ENCODE assay signal across 7 cellular contexts in genomic region chr10:95657250-95657649, GRCh38. TPM values are rescaled to one million over a fixed set of nuclear protein-coding genes. Genes with fewer than 3 reads are reported as not detected.
A peak's percentile ranks its signal among the peaks of the same experiment; 100 is the strongest.
DNase-seq lines count a peak whose midpoint lies in the region; ATAC-seq and TF ChIP-seq lines count a peak whose summit lies in the region.

No MANE protein-coding gene starts in this region.

- CTCF ChIA-PET in HCT116 (lab: Charles Lee): interaction anchor here (0.8 kb wide), 1 partner anchor 56 kb away, joined by 3 read pairs; no protein-coding TSS in a partner anchor

- TF ChIP-seq POLR2A in HCT116 (IDR thresholded peaks at IDR 0.05; ENCODE audit: borderline replicate concordance, extremely low read depth, insufficient read depth, insufficient read length) (no peak), gastroesophageal sphincter (IDR thresholded peaks at IDR 0.05) (no peak)

- H3K4me2 ChIP-seq in HCT116 (ENCODE audit: low read length): peak overlapping the region; percentile 92

- H4K20me1 ChIP-seq in HCT116 (ENCODE audit: insufficient read depth): no peaks in the 10 kb centered on the region

- peak overlapping the region; percentile 78 for H3K9ac ChIP-seq in HCT116 (ENCODE audit: low read length)

- peaks cover 4 to 10% of the 10 kb centered on the region in 2 experiments; a peak in 3 of 4 replicates for H3K36me3 ChIP-seq in HCT116 (ENCODE audit: control insufficient read depth in 1 of 2, insufficient read depth in 2 of 2, low read length in 2 of 2)
- peaks cover 0 to 11% of the 10 kb centered on the region in 2 donors for H3K36me3 ChIP-seq in gastroesophageal sphincter

- H3K9me3 ChIP-seq in HCT116 (ENCODE audit: control insufficient read depth in 1 of 2, insufficient read depth in 1 of 2, low read depth in 1 of 2, low read length in 2 of 2) (no peaks in the 10 kb centered on the region), gastroesophageal sphincter (no peaks in the 10 kb centered on the region)

- no peak for TF ChIP-seq EP300 in gastroesophageal sphincter (IDR thresholded peaks at IDR 0.05)

- H3K4me1 ChIP-seq in HCT116 (ENCODE audit: control insufficient read depth in 1 of 2, insufficient read depth in 2 of 2, low read length in 2 of 2): peaks cover 0 to 12% of the 10 kb centered on the region in 2 experiments; a peak in 2 of 4 replicates
- H3K4me1 ChIP-seq in gastroesophageal sphincter: peaks cover 0 to 28% (median 4%) of the 10 kb centered on the region in 3 donors

- POLR2A ChIA-PET in HCT116 (lab: Charles Lee): no interaction called here

- TF ChIP-seq CTCF in HCT116 (IDR thresholded peaks at IDR 0.05 in 2 of 3, conservative IDR thresholded peaks at IDR 0.05 in 1 of 3; ENCODE audit: borderline replicate concordance in 1 of 3, insufficient read depth in 1 of 3, low read depth in 2 of 3, low read length in 2 of 3) (no peak), WI38 (IDR thresholded peaks at IDR 0.05; ENCODE audit: low read depth, low read length) (no peak), gastroesophageal sphincter (IDR thresholded peaks at IDR 0.05) (no peak)

- BruUV-seq in HCT116 (replicated peaks; lab: Mats Ljungman, UMichigan): no TSS peak

- H3K9me2 ChIP-seq in HCT116 (ENCODE audit: insufficient read depth): no peaks in the 10 kb centered on the region

- DNase-seq in HCT116 (ENCODE audit: low read depth, low spot score) (no peak), LoVo (ENCODE audit: low spot score) (no peak)

- H3K27ac ChIP-seq in HCT116 (ENCODE audit: low read depth, low read length) (no peak overlapping the region), gastroesophageal sphincter (peak overlapping the region in 1 of 4 donors; percentile 76), skin epidermis (peak overlapping the region in 7 of 21 experiments; percentile 5 to 87 (median 77))

- 0 to 88% methylated on average over 1 of the region's 1 CpG for WGBS in gastroesophageal sphincter (ENCODE audit: low coverage in 1 of 2), 2 donors

- intact Hi-C loops in HCT116 (cut with micrococcal nuclease): no loop called here

- H3K79me2 ChIP-seq in HCT116 (ENCODE audit: insufficient read depth, low read length): peaks cover 37% of the 10 kb centered on the region

- TF ChIP-seq RAD21 in HCT116 (IDR thresholded peaks at IDR 0.05; ENCODE audit: low read depth): no peak

- H3K4me3 ChIP-seq in HCT116 (replicated peaks in 1 of 2; ENCODE audit: low read depth in 1 of 2, low read length in 2 of 2): peak overlapping the region; percentile 80 to 86
- peak overlapping the region; percentile 67 for H3K4me3 ChIP-seq in WI38 (ENCODE audit: low read depth, low read length)
- H3K4me3 ChIP-seq in gastroesophageal sphincter: peak overlapping the region; percentile 47 to 95
- H3K4me3 ChIP-seq in skin epidermis: peak overlapping the region in 5 of 7 experiments; percentile 71 to 99 (median 92)

- RAD21 ChIA-PET in HCT116 (lab: Charles Lee; ENCODE audit: low non-redundant PET in 1 of 2, low total read pairs in 2 of 2, uncharacterized antibody in 2 of 2, unreplicated experiment in 2 of 2): no interaction called here

- ATAC-seq in HCT116: no peak
- no peak for ATAC-seq in gastroesophageal sphincter
- ATAC-seq in GM21381 (IDR thresholded peaks at IDR 0.05; ENCODE audit: unreplicated experiment): no peak
- no peak for ATAC-seq in GM18519 (IDR thresholded peaks at IDR 0.05; ENCODE audit: low FRiP score, unreplicated experiment)

- H2AFZ ChIP-seq in HCT116 (ENCODE audit: low read depth, low read length, poor library complexity, severe bottlenecking): peak overlapping the region; percentile 28

- H3K27me3 ChIP-seq in HCT116 (ENCODE audit: insufficient read depth, low read length) (no peaks in the 10 kb centered on the region), gastroesophageal sphincter (no peaks in the 10 kb centered on the region)

TF ChIP-seq in HCT116, 20 proteins besides CTCF, POLR2A, EP300 and RAD21:
- TF ChIP-seq MAX (IDR thresholded peaks at IDR 0.05) (no peak), TCF7L2 (IDR thresholded peaks at IDR 0.05; ENCODE audit: borderline replicate concordance, extremely low read depth, insufficient read depth, insufficient read length) (no peak), SIN3A (IDR thresholded peaks at IDR 0.05; ENCODE audit: low read depth) (no peak), EGR1 (IDR thresholded peaks at IDR 0.05; ENCODE audit: low read depth) (no peak), CEBPB (IDR thresholded peaks at IDR 0.05; ENCODE audit: low read depth) (no peak), ZNF274 (IDR thresholded peaks at IDR 0.05; ENCODE audit: low read depth, low read length) (no peak), EZH2phosphoT487 (IDR thresholded peaks at IDR 0.05; ENCODE audit: borderline replicate concordance) (no peak), CBX3 (IDR thresholded peaks at IDR 0.05; ENCODE audit: low read depth) (no peak)
- TF ChIP-seq, protein P1, sequence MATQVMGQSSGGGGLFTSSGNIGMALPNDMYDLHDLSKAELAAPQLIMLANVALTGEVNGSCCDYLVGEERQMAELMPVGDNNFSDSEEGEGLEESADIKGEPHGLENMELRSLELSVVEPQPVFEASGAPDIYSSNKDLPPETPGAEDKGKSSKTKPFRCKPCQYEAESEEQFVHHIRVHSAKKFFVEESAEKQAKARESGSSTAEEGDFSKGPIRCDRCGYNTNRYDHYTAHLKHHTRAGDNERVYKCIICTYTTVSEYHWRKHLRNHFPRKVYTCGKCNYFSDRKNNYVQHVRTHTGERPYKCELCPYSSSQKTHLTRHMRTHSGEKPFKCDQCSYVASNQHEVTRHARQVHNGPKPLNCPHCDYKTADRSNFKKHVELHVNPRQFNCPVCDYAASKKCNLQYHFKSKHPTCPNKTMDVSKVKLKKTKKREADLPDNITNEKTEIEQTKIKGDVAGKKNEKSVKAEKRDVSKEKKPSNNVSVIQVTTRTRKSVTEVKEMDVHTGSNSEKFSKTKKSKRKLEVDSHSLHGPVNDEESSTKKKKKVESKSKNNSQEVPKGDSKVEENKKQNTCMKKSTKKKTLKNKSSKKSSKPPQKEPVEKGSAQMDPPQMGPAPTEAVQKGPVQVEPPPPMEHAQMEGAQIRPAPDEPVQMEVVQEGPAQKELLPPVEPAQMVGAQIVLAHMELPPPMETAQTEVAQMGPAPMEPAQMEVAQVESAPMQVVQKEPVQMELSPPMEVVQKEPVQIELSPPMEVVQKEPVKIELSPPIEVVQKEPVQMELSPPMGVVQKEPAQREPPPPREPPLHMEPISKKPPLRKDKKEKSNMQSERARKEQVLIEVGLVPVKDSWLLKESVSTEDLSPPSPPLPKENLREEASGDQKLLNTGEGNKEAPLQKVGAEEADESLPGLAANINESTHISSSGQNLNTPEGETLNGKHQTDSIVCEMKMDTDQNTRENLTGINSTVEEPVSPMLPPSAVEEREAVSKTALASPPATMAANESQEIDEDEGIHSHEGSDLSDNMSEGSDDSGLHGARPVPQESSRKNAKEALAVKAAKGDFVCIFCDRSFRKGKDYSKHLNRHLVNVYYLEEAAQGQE (IDR thresholded peaks at IDR 0.05; ENCODE audit: low read depth): no peak
- TF ChIP-seq, protein P2, sequence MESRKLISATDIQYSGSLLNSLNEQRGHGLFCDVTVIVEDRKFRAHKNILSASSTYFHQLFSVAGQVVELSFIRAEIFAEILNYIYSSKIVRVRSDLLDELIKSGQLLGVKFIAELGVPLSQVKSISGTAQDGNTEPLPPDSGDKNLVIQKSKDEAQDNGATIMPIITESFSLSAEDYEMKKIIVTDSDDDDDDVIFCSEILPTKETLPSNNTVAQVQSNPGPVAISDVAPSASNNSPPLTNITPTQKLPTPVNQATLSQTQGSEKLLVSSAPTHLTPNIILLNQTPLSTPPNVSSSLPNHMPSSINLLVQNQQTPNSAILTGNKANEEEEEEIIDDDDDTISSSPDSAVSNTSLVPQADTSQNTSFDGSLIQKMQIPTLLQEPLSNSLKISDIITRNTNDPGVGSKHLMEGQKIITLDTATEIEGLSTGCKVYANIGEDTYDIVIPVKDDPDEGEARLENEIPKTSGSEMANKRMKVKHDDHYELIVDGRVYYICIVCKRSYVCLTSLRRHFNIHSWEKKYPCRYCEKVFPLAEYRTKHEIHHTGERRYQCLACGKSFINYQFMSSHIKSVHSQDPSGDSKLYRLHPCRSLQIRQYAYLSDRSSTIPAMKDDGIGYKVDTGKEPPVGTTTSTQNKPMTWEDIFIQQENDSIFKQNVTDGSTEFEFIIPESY (IDR thresholded peaks at IDR 0.05; ENCODE audit: extremely low read depth, insufficient replicate concordance, low read length): no peak
TF ChIP-seq in HCT116: peak in this region for 0.

RNA-seq across cellular contexts. Expression of gene ALDH18A1, which starts 0.7 kb away (rescaled TPM):
- total RNA-seq in HCT116 (2021; ENCODE audit: unreplicated experiment) (87.6 TPM), gastroesophageal sphincter (10 to 100 TPM; 19.1 to 32.9 (median 26.7) TPM)
- 55.4 and 56.6 TPM in 2 replicates for polyA plus RNA-seq in HCT116 (2012)

RNA-seq across cellular contexts. Expression of gene TCTN3, which starts 36.5 kb away (rescaled TPM):
- total RNA-seq in HCT116 (2021; ENCODE audit: unreplicated experiment) (41.7 TPM), gastroesophageal sphincter (10 to 100 TPM; 17.6 to 28.6 (median 21.2) TPM)
- 25.6 and 31.9 TPM in 2 replicates for polyA plus RNA-seq in HCT116 (2012)
